ENCODE assay signal across 17 cellular contexts in genomic region chr7:91556956-91557650, GRCh38.
A peak's percentile ranks its signal among the peaks of the same experiment; 100 is the strongest.
DNase-seq lines count a peak whose midpoint lies in the region; ATAC-seq and TF ChIP-seq lines count a peak whose summit lies in the region.
"Had no signal": no experiment of that assay in that cellular context is flagged by ENCODE, and none has a peak within 500 bp of the region (broad histone marks: within the 10 kb centered on the region; RNA-seq: fewer than 3 reads in every experiment).

No MANE protein-coding gene starts in this region.

- H3K4me2 ChIP-seq in GM23248 (ENCODE audit: unreplicated experiment) (peak overlapping the region; percentile 6), mammary epithelial cell (ENCODE audit: insufficient read depth, low read depth, low read length) (peak overlapping the region; percentile 73)

- DNase-seq in GM23248 (no peak), OCI-M1 (lab: John Stamatoyannopoulos, UW) (peak; percentile 51), mammary epithelial cell (peak; percentile 85), neural crest cell (ENCODE audit: low read depth, low spot score) (no peak), NCI-H2029 treated with DMSO at 0.1 percent for 48 hours (lab: John Stamatoyannopoulos, UW) (no peak), NCI-H1092 treated with DMSO at 0.1 percent for 48 hours (lab: John Stamatoyannopoulos, UW) (no peak)
- DNase-seq: activated CD4-positive, alpha-beta T cell treated with anti-CD3 and anti-CD28 coated beads for 36 hours; activated CD8-positive, alpha-beta memory T cell treated with anti-CD3 and anti-CD28 coated beads, Interleukin-2, amount 10 ng/mL, durations not matched to agents 7 days and 5 days; activated naive CD8-positive, alpha-beta T cell treated with anti-CD3 and anti-CD28 coated beads, Interleukin-2, amount 50 U/mL, for 24 hours; left colon; NCI-H1436; NCI-H2227 treated with DMSO at 0.1 percent for 48 hours had no signal

- H3K9ac ChIP-seq in GM23248 (peak overlapping the region; percentile 16; the same call in 1 of the 2 replicates), mammary epithelial cell (ENCODE audit: insufficient read depth, low read length) (peak overlapping the region; percentile 74)

- peak overlapping the region; percentile 67 for H3K27ac Mint-ChIP-seq in neural crest cell (ENCODE audit: unreplicated experiment)
- H3K27ac Mint-ChIP-seq: activated CD4-positive, alpha-beta T cell treated with anti-CD3 and anti-CD28 coated beads for 36 hours; activated CD8-positive, alpha-beta memory T cell treated with anti-CD3 and anti-CD28 coated beads, Interleukin-2, amount 10 ng/mL, durations not matched to agents 7 days and 5 days; activated naive CD8-positive, alpha-beta T cell treated with anti-CD3 and anti-CD28 coated beads, Interleukin-2, amount 50 U/mL, for 24 hours had no signal

- intact Hi-C loops in mammary epithelial cell (cut with micrococcal nuclease) = loop anchor here (5.0 kb wide), 1 partner anchor 295 kb away; the partner anchor contains the start of gene FZD1

- peaks cover 13% of the 10 kb centered on the region for H3K4me1 ChIP-seq in GM23248 (ENCODE audit: insufficient read depth)
- H3K4me1 ChIP-seq in mammary epithelial cell (ENCODE audit: insufficient read depth, low read length) = peaks cover 18% of the 10 kb centered on the region
- H3K4me1 ChIP-seq: gastrocnemius medialis had no signal

- H3K27ac ChIP-seq in GM23248 = peak overlapping the region; percentile 66
- peak overlapping the region; percentile 97 for H3K27ac ChIP-seq in mammary epithelial cell (ENCODE audit: insufficient read depth, low read depth, low read length)
- H3K27ac ChIP-seq: cardiac muscle cell, gastrocnemius medialis, thoracic aorta had no signal

- H3K27me3 ChIP-seq in GM23248 (replicated peaks; ENCODE audit: insufficient read depth) (no peaks in the 10 kb centered on the region), mammary epithelial cell (ENCODE audit: insufficient read depth, low read length) (no peaks in the 10 kb centered on the region)
- H3K27me3 ChIP-seq: cardiac muscle cell, gastrocnemius medialis had no signal

- TF ChIP-seq CTCF in mammary epithelial cell (conservative IDR thresholded peaks at IDR 0.05 in 1 of 2, IDR thresholded peaks at IDR 0.05 in 1 of 2; ENCODE audit: extremely low read depth in 1 of 2, insufficient read depth in 1 of 2, low read depth in 1 of 2, low read length in 2 of 2) (peak in 1 of 2 donors; percentile 5), neural crest cell (conservative IDR thresholded peaks at IDR 0.05) (no peak)

- H3K9me3 ChIP-seq in GM23248 (ENCODE audit: low read depth) = no peaks in the 10 kb centered on the region
- H3K9me3 ChIP-seq in mammary epithelial cell (replicated peaks; ENCODE audit: insufficient read depth, low read length) = no peaks in the 10 kb centered on the region
- H3K9me3 ChIP-seq: gastrocnemius medialis, thoracic aorta had no signal

- ATAC-seq in GM18870 (IDR thresholded peaks at IDR 0.05; ENCODE audit: unreplicated experiment) = no peak
- ATAC-seq in GM18868 (IDR thresholded peaks at IDR 0.05; ENCODE audit: unreplicated experiment) = no peak
- ATAC-seq: activated CD4-positive, alpha-beta T cell treated with anti-CD3 and anti-CD28 coated beads for 36 hours; activated CD8-positive, alpha-beta memory T cell treated with anti-CD3 and anti-CD28 coated beads, Interleukin-2, amount 10 ng/mL, durations not matched to agents 7 days and 5 days; activated naive CD8-positive, alpha-beta T cell treated with anti-CD3 and anti-CD28 coated beads, Interleukin-2, amount 50 U/mL, for 24 hours; gastrocnemius medialis; left colon had no signal

- H3K4me3 ChIP-seq in GM23248 = no peak overlapping the region
- peak overlapping the region in 2 of 3 experiments; percentile 11 to 21 for H3K4me3 ChIP-seq in mammary epithelial cell (replicated peaks in 1 of 3; ENCODE audit: insufficient read depth in 1 of 3, low read depth in 2 of 3, low read length in 3 of 3)
- H3K4me3 ChIP-seq: cardiac muscle cell, gastrocnemius medialis, thoracic aorta had no signal

- WGBS in GM23248 (ENCODE audit: low coverage in 1 of 2, low lambda C conversion rate in 2 of 2, missing lambda C conversion rate in 2 of 2), 2 experiments = 72 to 79% methylated on average over 7 of the region's 7 CpGs
- WGBS in mammary epithelial cell (ENCODE audit: low coverage, missing lambda C conversion rate) = 6% methylated on average over 7 of the region's 7 CpGs

- in situ Hi-C loops in GM23248 (cut with MboI) = no loop called here
- in situ Hi-C loops in mammary epithelial cell (cut with MboI; ENCODE audit: low sequenced_read_pairs in 2 of 2) = no loop called here

- dilution Hi-C loops in mammary epithelial cell (cut with HindIII; ENCODE audit: low sequenced_read_pairs) = no loop called here

- H3K9me2 ChIP-seq in GM23248 (ENCODE audit: insufficient read depth) = no peaks in the 10 kb centered on the region

- H2AFZ ChIP-seq in GM23248 (peak overlapping the region; percentile 23; the same call in 1 of the 2 replicates), mammary epithelial cell (ENCODE audit: low read depth, low read length) (peak overlapping the region; percentile 88)

- H3F3A ChIP-seq in GM23248 (ENCODE audit: insufficient read depth) = no peaks in the 10 kb centered on the region

- H3K79me2 ChIP-seq in GM23248 (ENCODE audit: insufficient read depth) = no peaks in the 10 kb centered on the region
- H3K79me2 ChIP-seq in mammary epithelial cell (ENCODE audit: insufficient read depth, low read length) = no peaks in the 10 kb centered on the region

- no peaks in the 10 kb centered on the region for H3K9me3 Mint-ChIP-seq in neural crest cell

- H3K27me3 Mint-ChIP-seq in neural crest cell (ENCODE audit: low read depth) = no peaks in the 10 kb centered on the region
- H3K27me3 Mint-ChIP-seq: activated CD4-positive, alpha-beta T cell treated with anti-CD3 and anti-CD28 coated beads for 36 hours; activated CD8-positive, alpha-beta memory T cell treated with anti-CD3 and anti-CD28 coated beads, Interleukin-2, amount 10 ng/mL, durations not matched to agents 7 days and 5 days had no signal

- H3K36me3 Mint-ChIP-seq in neural crest cell (ENCODE audit: low read depth) = no peaks in the 10 kb centered on the region
- H3K36me3 Mint-ChIP-seq: activated CD8-positive, alpha-beta memory T cell treated with anti-CD3 and anti-CD28 coated beads, Interleukin-2, amount 10 ng/mL, durations not matched to agents 7 days and 5 days had no signal

- H3K36me3 ChIP-seq in GM23248 (ENCODE audit: low read depth) = no peaks in the 10 kb centered on the region
- no peaks in the 10 kb centered on the region for H3K36me3 ChIP-seq in mammary epithelial cell (ENCODE audit: insufficient read depth, low read length)
- H3K36me3 ChIP-seq: cardiac muscle cell, gastrocnemius medialis, thoracic aorta had no signal

- H4K20me1 ChIP-seq in GM23248 (ENCODE audit: insufficient read depth) (no peaks in the 10 kb centered on the region), mammary epithelial cell (ENCODE audit: insufficient read depth, low read length) (no peaks in the 10 kb centered on the region)

- H3K4me1 Mint-ChIP-seq in neural crest cell = peaks cover 10% of the 10 kb centered on the region
- H3K4me1 Mint-ChIP-seq: activated CD4-positive, alpha-beta T cell treated with anti-CD3 and anti-CD28 coated beads for 36 hours; activated CD8-positive, alpha-beta memory T cell treated with anti-CD3 and anti-CD28 coated beads, Interleukin-2, amount 10 ng/mL, durations not matched to agents 7 days and 5 days; activated naive CD8-positive, alpha-beta T cell treated with anti-CD3 and anti-CD28 coated beads, Interleukin-2, amount 50 U/mL, for 24 hours had no signal

- no TSS peak for BruUV-seq in mammary epithelial cell (replicated peaks; lab: Mats Ljungman, UMichigan)

- CTCF ChIA-PET in mammary epithelial cell (lab: Charles Lee; ENCODE audit: low non-redundant PET) = no interaction called here

- no peak overlapping the region for H3K4me3 Mint-ChIP-seq in neural crest cell
- H3K4me3 Mint-ChIP-seq: activated CD4-positive, alpha-beta T cell treated with anti-CD3 and anti-CD28 coated beads for 36 hours; activated CD8-positive, alpha-beta memory T cell treated with anti-CD3 and anti-CD28 coated beads, Interleukin-2, amount 10 ng/mL, durations not matched to agents 7 days and 5 days; activated naive CD8-positive, alpha-beta T cell treated with anti-CD3 and anti-CD28 coated beads, Interleukin-2, amount 50 U/mL, for 24 hours had no signal

Comparison
In these comparisons a context has a peak if more than half of its experiments do, and no peak if none do; other contexts are left out.
1. DNase-seq: peak in OCI-M1 (single experiment) and mammary epithelial cell (single experiment); none in GM23248 (single experiment), neural crest cell (single experiment), NCI-H2029 treated with DMSO at 0.1 percent for 48 hours (single experiment) and NCI-H1092 treated with DMSO at 0.1 percent for 48 hours (single experiment).